12 cellular contexts compared by ENCODE assay signal in genomic region chr6:36241728-36242127, GRCh38. TPM values are rescaled to one million over a fixed set of nuclear protein-coding genes. Genes with fewer than 3 reads are reported as not detected.
DNase-seq lines count a peak whose midpoint lies in the region; ATAC-seq, FAIRE-seq and TF ChIP-seq lines count a peak whose summit lies in the region.
"Had no signal": no experiment of that assay in that cellular context is flagged by ENCODE, and none has a peak within 500 bp of the region (broad histone marks: within the 10 kb centered on the region; RNA-seq: fewer than 3 reads in every experiment).

No MANE protein-coding gene starts in this region.

- WGBS in K562 (ENCODE audit: insufficient coverage, low coverage, missing lambda C conversion rate) = 0% methylated on average over 10 of the region's 10 CpGs
- 40 to 47% methylated on average over 1 to 10 of the region's 10 CpGs for WGBS in transverse colon (ENCODE audit: low coverage in 1 of 2), 2 donors

- CTCF ChIA-PET in K562 (lab: Yijun Ruan, JAX; ENCODE audit: low intra/inter-chr PET ratio) = no interaction called here

- H4K20me1 ChIP-seq in K562 (replicated peaks; ENCODE audit: control insufficient read depth, insufficient read depth, low read length) = no peaks in the 10 kb centered on the region

- H3K4me2 ChIP-seq in K562 (ENCODE audit: insufficient read depth, low read length) = peak overlapping the region; percentile 16; the same call in 1 of the 2 replicates

- no peaks in the 10 kb centered on the region for H3K79me2 ChIP-seq in K562 (ENCODE audit: control insufficient read depth, insufficient read depth, low read length)

- peak overlapping the region; percentile 25; the same call in 1 of the 2 replicates for H2AFZ ChIP-seq in K562 (ENCODE audit: low read depth, low read length)

- H3K9me3 ChIP-seq in K562 (replicated peaks; ENCODE audit: control insufficient read depth, insufficient read depth, low read depth, low read length) (no peaks in the 10 kb centered on the region), transverse colon (no peaks in the 10 kb centered on the region)
- H3K9me3 ChIP-seq: right lobe of liver had no signal

- no peak for TF ChIP-seq RAD21 in K562 (CRISPR knock-in tag; conservative IDR thresholded peaks at IDR 0.05 in 1 of 2, IDR thresholded peaks at IDR 0.05 in 1 of 2)

- no peak overlapping the region for H3K27ac ChIP-seq in K562 (ENCODE audit: extremely low read depth, low read depth, low read length)
- H3K27ac ChIP-seq in transverse colon = no peak overlapping the region
- H3K27ac ChIP-seq: C4-2B, right lobe of liver had no signal

- intact Hi-C loops in K562 (cut with micrococcal nuclease) (no loop called here), transverse colon (cut with DNase I; ENCODE audit: low total_unique reads) (no loop called here)

- peak; percentile 31 for DNase-seq in AG08395 (ENCODE audit: low spot score)
- peak; percentile 45 for DNase-seq in Jurkat, Clone E6-1 (ENCODE audit: low read depth, low spot score)
- peak; percentile 40 to 59 (median 49) for DNase-seq in K562 (ENCODE audit: extremely low read depth in 1 of 4, low spot score in 3 of 4)
- DNase-seq in NCI-H1105 treated with DMSO at 0.1 percent for 48 hours (lab: John Stamatoyannopoulos, UW) = no peak
- no peak for DNase-seq in HTR-8/SVneo (ENCODE audit: insufficient read length, low spot score)
- DNase-seq in transverse colon = no peak
- DNase-seq: immature natural killer cell, right lobe of liver had no signal

- POLR2A ChIA-PET in K562 (lab: Yijun Ruan, JAX) = no interaction called here

- TF ChIP-seq EP300 in K562 (IDR thresholded peaks at IDR 0.05; ENCODE audit: low read length) (no peak), transverse colon (IDR thresholded peaks at IDR 0.05; ENCODE audit: low read depth) (no peak)

- FAIRE-seq in K562 (lab: Jason Lieb, UNC) (peak; percentile 75), HTR-8/SVneo (lab: Jason Lieb, UNC) (no peak)
- FAIRE-seq: colon had no signal

- no peaks in the 10 kb centered on the region for H3K9me1 ChIP-seq in K562 (ENCODE audit: control insufficient read depth, insufficient read depth, low read length)

- BruUV-seq in K562 (replicated peaks; lab: Mats Ljungman, UMichigan) = no TSS peak

- TF ChIP-seq POLR2A in K562 (conservative IDR thresholded peaks at IDR 0.05) (no peak), transverse colon (IDR thresholded peaks at IDR 0.05) (no peak)

- in situ Hi-C loops in K562 (cut with MboI) (no loop called here), transverse colon (cut with MboI; ENCODE audit: low pct_ligation_motif_present in 1 of 4, low pct_unique_long_range_greater_than_20kb in 1 of 4, low sequenced_read_pairs in 3 of 4) (no loop called here)

- H3K9ac ChIP-seq in K562 (ENCODE audit: insufficient read depth in 1 of 2, low read depth in 2 of 2, low read length in 2 of 2) = no peak overlapping the region

- H3K36me3 ChIP-seq in K562 (ENCODE audit: control insufficient read depth, insufficient read depth, low read length) (no peaks in the 10 kb centered on the region), transverse colon (no peaks in the 10 kb centered on the region)
- H3K36me3 ChIP-seq: right lobe of liver had no signal

- ATAC-seq in GM19025 (IDR thresholded peaks at IDR 0.05; ENCODE audit: low read depth, unreplicated experiment) (peak; percentile 53), K562 (peak; percentile 40), GM18870 (IDR thresholded peaks at IDR 0.05; ENCODE audit: unreplicated experiment) (no peak)

- H3K4me1 ChIP-seq in K562 (replicated peaks in 1 of 2; ENCODE audit: control insufficient read depth in 2 of 2, insufficient read depth in 2 of 2, low read length in 2 of 2) = peaks cover 0 to 7% of the 10 kb centered on the region in 2 experiments; a peak in 2 of 5 replicates
- H3K4me1 ChIP-seq in transverse colon = peaks cover 0 to 13% (median under 1%) of the 10 kb centered on the region in 4 donors
- H3K4me1 ChIP-seq: right lobe of liver had no signal

- H3K27me3 ChIP-seq in K562 (ENCODE audit: control insufficient read depth in 2 of 2, insufficient read depth in 2 of 2, low read length in 2 of 2) (peaks cover 17 to 37% of the 10 kb centered on the region in 2 experiments), transverse colon (no peaks in the 10 kb centered on the region)
- H3K27me3 ChIP-seq: right lobe of liver had no signal

- no peak overlapping the region for H3K4me3 ChIP-seq in Jurkat, Clone E6-1 (ENCODE audit: low read length)
- H3K4me3 ChIP-seq in K562 = no peak overlapping the region
- H3K4me3 ChIP-seq in transverse colon = no peak overlapping the region
- H3K4me3 ChIP-seq: right lobe of liver had no signal

- TF ChIP-seq CTCF in K562 (IDR thresholded peaks at IDR 0.05 in 2 of 3, conservative IDR thresholded peaks at IDR 0.05 in 1 of 3; ENCODE audit: insufficient read depth in 2 of 3, low read depth in 1 of 3, low read length in 3 of 3) = no peak
- no peak for TF ChIP-seq CTCF in transverse colon (IDR thresholded peaks at IDR 0.05)

TF ChIP-seq in K562, 482 proteins besides CTCF, POLR2A, EP300 and RAD21 (continues in another document):
- TF ChIP-seq SREBF2 (CRISPR knock-in tag; IDR thresholded peaks at IDR 0.05) = no peak

RNA-seq across cellular contexts. Expression of gene PNPLA1, which starts 28.1 kb away (rescaled TPM):
- not detected for polyA plus RNA-seq in Jurkat, Clone E6-1 (2012; ENCODE audit: insufficient read depth, insufficient read length)
- total RNA-seq in K562 (2011; cell fraction: chromatin; rRNA removed; ENCODE audit: low replicate concordance) = not detected in 2 replicates
- 0.17 TPM in 1 of 2 replicates, not detected in the other for total RNA-seq in K562 (2011; cell fraction: nucleolus; rRNA removed)
- total RNA-seq in K562 (2011; cell fraction: nucleoplasm; rRNA removed) = 0.29 TPM in 1 of 2 replicates, not detected in the other
- total RNA-seq in K562 (2014; rRNA removed) = 0.27 TPM in 1 of 2 replicates, not detected in the other
- total RNA-seq in K562 (2014; rRNA removed; fragmentation: Illumina TruSeq; extraction: Trizol) = 0.04 TPM in 1 of 2 replicates, not detected in the other
- total RNA-seq in K562 (2015; rRNA removed; fragmentation: Illumina TruSeq; extraction: Trizol) = 0.14 TPM in 1 of 2 replicates, not detected in the other
- 0.11 and 0.13 TPM in 2 replicates for total RNA-seq in K562 (2021)
- not detected in 2 replicates for polyA plus RNA-seq in K562 (2011; rRNA removed)
- 0.06 and 0.07 TPM in 2 replicates for polyA plus RNA-seq in K562 (2011; cell fraction: cytosol; rRNA removed)
- not detected in 2 replicates for polyA plus RNA-seq in K562 (2011; cell fraction: nucleus; rRNA removed)
- polyA plus RNA-seq in K562 (2012) = 0.22 and 2.4 TPM in 2 replicates
- polyA plus RNA-seq in K562 (2014; fragmentation: Illumina TruSeq; extraction: Trizol) = 0.16 and 0.17 TPM in 2 replicates
- polyA plus RNA-seq in K562 (2014; fragmentation: Nextera tagmentation; extraction: Ambion mirVana) = under 1 TPM in 1 of 2 experiments, not detected in 1; 0.08 TPM
- polyA plus RNA-seq in K562 (2014; rRNA removed) = 0.07 and 0.22 TPM in 2 replicates
- not detected in 2 replicates for polyA minus RNA-seq in K562 (2011; rRNA and poly(A)+ RNA removed)
- polyA minus RNA-seq in K562 (2011; cell fraction: cytosol; rRNA and poly(A)+ RNA removed) = not detected in 2 replicates
- polyA minus RNA-seq in K562 (2011; cell fraction: nucleus; rRNA and poly(A)+ RNA removed) = not detected in 2 replicates
- total RNA-seq in transverse colon = 1 to 10 TPM in 1 of 4 donors, under 1 TPM in 1, not detected in 2; 0.79 to 1.1 TPM
- total RNA-seq: right lobe of liver had no signal
- polyA plus RNA-seq: immature natural killer cell had no signal

RNA-seq across cellular contexts. Expression of gene BRPF3, which starts 45.2 kb away (rescaled TPM):
- 13.3 TPM for polyA plus RNA-seq in Jurkat, Clone E6-1 (2012; ENCODE audit: insufficient read depth, insufficient read length)
- 42.9 and 59.6 TPM in 2 replicates for total RNA-seq in K562 (2011; cell fraction: chromatin; rRNA removed; ENCODE audit: low replicate concordance)
- 23.3 and 37.0 TPM in 2 replicates for total RNA-seq in K562 (2011; cell fraction: nucleolus; rRNA removed)
- 28.0 and 31.7 TPM in 2 replicates for total RNA-seq in K562 (2011; cell fraction: nucleoplasm; rRNA removed)
- total RNA-seq in K562 (2014; rRNA removed) (6.2 and 7.1 TPM in 2 replicates), K562 (2014; rRNA removed; fragmentation: Illumina TruSeq; extraction: Trizol) (5.4 and 5.6 TPM in 2 replicates), K562 (2015; rRNA removed; fragmentation: Illumina TruSeq; extraction: Trizol) (8.3 and 8.8 TPM in 2 replicates), K562 (2021) (15.7 and 17.4 TPM in 2 replicates), transverse colon (100 to 1,000 TPM in 2 of 4 donors, 10 to 100 TPM in 2; 74.8 to 209 (median 90.6) TPM)
- polyA plus RNA-seq in K562 (2011; rRNA removed) (8.0 and 9.4 TPM in 2 replicates), K562 (2014; fragmentation: Illumina TruSeq; extraction: Trizol) (17.9 and 19.3 TPM in 2 replicates), K562 (2014; fragmentation: Nextera tagmentation; extraction: Ambion mirVana) (1 to 10 TPM; 2.2 to 2.5 TPM), K562 (2014; rRNA removed) (11.1 and 12.6 TPM in 2 replicates)
- polyA plus RNA-seq in K562 (2011; cell fraction: cytosol; rRNA removed) = 8.8 and 10.7 TPM in 2 replicates
- 18.6 and 33.2 TPM in 2 replicates for polyA plus RNA-seq in K562 (2011; cell fraction: nucleus; rRNA removed)
- 13.0 and 15.4 TPM in 2 replicates for polyA plus RNA-seq in K562 (2012)
- 16.3 and 16.7 TPM in 2 replicates for polyA minus RNA-seq in K562 (2011; rRNA and poly(A)+ RNA removed)
- 8.3 and 11.7 TPM in 2 replicates for polyA minus RNA-seq in K562 (2011; cell fraction: cytosol; rRNA and poly(A)+ RNA removed)
- polyA minus RNA-seq in K562 (2011; cell fraction: nucleus; rRNA and poly(A)+ RNA removed) = 25.2 and 29.1 TPM in 2 replicates

Comparison
In these comparisons a context has a peak if more than half of its experiments do, and no peak if none do; other contexts are left out.
1. DNase-seq: peak in AG08395 (single experiment), Jurkat, Clone E6-1 (single experiment) and K562 (4 of 4); none in NCI-H1105 treated with DMSO at 0.1 percent for 48 hours (single experiment), HTR-8/SVneo (single experiment) and transverse colon (single experiment).